14 cellular contexts compared by ENCODE assay signal in the genomic region with DNA sequence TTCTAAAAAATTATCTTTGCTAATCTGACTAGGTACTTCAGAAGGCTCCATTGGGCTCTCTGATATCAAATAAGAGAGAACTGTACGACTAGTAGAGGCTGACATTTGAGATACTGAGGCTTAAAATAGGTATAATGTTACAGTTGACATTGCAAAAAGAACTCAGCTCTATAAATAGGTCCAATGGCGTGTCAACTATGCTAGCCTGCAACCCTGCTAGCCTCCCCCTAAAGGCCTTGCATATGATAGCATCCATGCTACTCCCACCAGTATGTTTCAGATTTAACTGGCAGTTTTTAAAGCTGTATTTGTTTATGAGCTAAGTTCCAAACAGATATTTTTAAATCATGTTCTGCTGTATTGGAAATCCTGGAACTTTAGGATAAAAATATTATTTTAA. TPM values are rescaled to one million over a fixed set of nuclear protein-coding genes. Genes with fewer than 3 reads are reported as not detected.
DNase-seq lines count a peak whose midpoint lies in the region; ATAC-seq and TF ChIP-seq lines count a peak whose summit lies in the region.
"Had no signal": no experiment of that assay in that cellular context is flagged by ENCODE, and none has a peak within 500 bp of the region (broad histone marks: within the 10 kb centered on the region; RNA-seq: fewer than 3 reads in every experiment).

A gene with protein sequence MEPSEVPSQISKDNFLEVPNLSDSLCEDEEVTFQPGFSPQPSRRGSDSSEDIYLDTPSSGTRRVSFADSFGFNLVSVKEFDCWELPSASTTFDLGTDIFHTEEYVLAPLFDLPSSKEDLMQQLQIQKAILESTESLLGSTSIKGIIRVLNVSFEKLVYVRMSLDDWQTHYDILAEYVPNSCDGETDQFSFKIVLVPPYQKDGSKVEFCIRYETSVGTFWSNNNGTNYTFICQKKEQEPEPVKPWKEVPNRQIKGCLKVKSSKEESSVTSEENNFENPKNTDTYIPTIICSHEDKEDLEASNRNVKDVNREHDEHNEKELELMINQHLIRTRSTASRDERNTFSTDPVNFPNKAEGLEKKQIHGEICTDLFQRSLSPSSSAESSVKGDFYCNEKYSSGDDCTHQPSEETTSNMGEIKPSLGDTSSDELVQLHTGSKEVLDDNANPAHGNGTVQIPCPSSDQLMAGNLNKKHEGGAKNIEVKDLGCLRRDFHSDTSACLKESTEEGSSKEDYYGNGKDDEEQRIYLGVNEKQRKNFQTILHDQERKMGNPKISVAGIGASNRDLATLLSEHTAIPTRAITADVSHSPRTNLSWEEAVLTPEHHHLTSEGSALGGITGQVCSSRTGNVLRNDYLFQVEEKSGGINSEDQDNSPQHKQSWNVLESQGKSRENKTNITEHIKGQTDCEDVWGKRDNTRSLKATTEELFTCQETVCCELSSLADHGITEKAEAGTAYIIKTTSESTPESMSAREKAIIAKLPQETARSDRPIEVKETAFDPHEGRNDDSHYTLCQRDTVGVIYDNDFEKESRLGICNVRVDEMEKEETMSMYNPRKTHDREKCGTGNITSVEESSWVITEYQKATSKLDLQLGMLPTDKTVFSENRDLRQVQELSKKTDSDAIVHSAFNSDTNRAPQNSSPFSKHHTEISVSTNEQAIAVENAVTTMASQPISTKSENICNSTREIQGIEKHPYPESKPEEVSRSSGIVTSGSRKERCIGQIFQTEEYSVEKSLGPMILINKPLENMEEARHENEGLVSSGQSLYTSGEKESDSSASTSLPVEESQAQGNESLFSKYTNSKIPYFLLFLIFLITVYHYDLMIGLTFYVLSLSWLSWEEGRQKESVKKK (minus strand): TSS at position 64 of the 400 bp plus-strand sequence. CDS start 13 bp downstream, at position 51.

- CTCF ChIA-PET in T-cell (lab: Charles Lee): no interaction called here

- TF ChIP-seq CTCF in cardiac muscle cell (IDR thresholded peaks at IDR 0.05; ENCODE audit: low read depth, low read length) (no peak), osteocyte (IDR thresholded peaks at IDR 0.05) (no peak)

- H3K4me3 Mint-ChIP-seq in osteocyte (ENCODE audit: unreplicated experiment) (no peak within 1 kb of the TSS), T-cell (no peak within 1 kb of the TSS)
- H3K4me3 Mint-ChIP-seq: neural crest cell had no signal

- POLR2A ChIA-PET in T-cell (lab: Charles Lee): no interaction called here

- H3K4me1 ChIP-seq in cardiac muscle cell (ENCODE audit: low read depth): peaks cover 24% of the 10 kb centered on the region

- no peaks in the 10 kb centered on the region for H3K36me3 ChIP-seq in cardiac muscle cell

- H3K4me1 Mint-ChIP-seq in osteocyte (ENCODE audit: unreplicated experiment) (peaks cover 12% of the 10 kb centered on the region), T-cell (no peaks in the 10 kb centered on the region)
- H3K4me1 Mint-ChIP-seq: neural crest cell had no signal

- H3K36me3 Mint-ChIP-seq in osteocyte (ENCODE audit: unreplicated experiment) (no peaks in the 10 kb centered on the region), T-cell (no peaks in the 10 kb centered on the region)

- ATAC-seq in HG02642 (IDR thresholded peaks at IDR 0.05; ENCODE audit: poor library complexity, unreplicated experiment) (no peak), T-cell (replicated peaks in 1 of 4) (no peak), GM18858 (IDR thresholded peaks at IDR 0.05; ENCODE audit: unreplicated experiment) (no peak)

- H3K27me3 ChIP-seq in cardiac muscle cell: no peaks in the 10 kb centered on the region

- H3K9me3 ChIP-seq in cardiac muscle cell (ENCODE audit: low read depth): no peaks in the 10 kb centered on the region

- H3K27me3 Mint-ChIP-seq in osteocyte (ENCODE audit: unreplicated experiment): no peaks in the 10 kb centered on the region
- no peaks in the 10 kb centered on the region for H3K27me3 Mint-ChIP-seq in T-cell

- no peak within 1 kb of the TSS for H3K27ac Mint-ChIP-seq in osteocyte (ENCODE audit: unreplicated experiment)
- no peak within 1 kb of the TSS for H3K27ac Mint-ChIP-seq in T-cell

- H3K4me3 ChIP-seq in cardiac muscle cell: peak within 1 kb of the TSS; percentile 48

- DNase-seq in NCI-H82 (lab: John Stamatoyannopoulos, UW) (peak; percentile 8), NCI-H82 treated with DMSO at 0.1 percent for 48 hours (lab: John Stamatoyannopoulos, UW; ENCODE audit: unreplicated experiment) (no peak), NCI-H510A (lab: John Stamatoyannopoulos, UW) (peak; percentile 2), cardiac muscle cell (ENCODE audit: low read depth in 1 of 2, low spot score in 1 of 2) (peak in 1 of 2 donors; percentile 77), osteocyte (ENCODE audit: extremely low spot score, unreplicated experiment) (no peak), T-cell (no peak)
- DNase-seq: foreskin melanocyte; stimulated activated CD4-positive, alpha-beta T cell treated with anti-CD3 and anti-CD28 coated beads, Interleukin-12 subunit alpha, Interleukin-12 subunit beta, amount 100 ng/mL, for 4 hours; trophoblast cell had no signal

- peak within 1 kb of the TSS; percentile 82 for H3K27ac ChIP-seq in cardiac muscle cell
- H3K27ac ChIP-seq: RWPE1 had no signal

- H3K9me3 Mint-ChIP-seq in osteocyte (ENCODE audit: unreplicated experiment) (peaks cover 4% of the 10 kb centered on the region), T-cell (no peaks in the 10 kb centered on the region)
- H3K9me3 Mint-ChIP-seq: neural crest cell had no signal

RNA-seq across cellular contexts. Expression of the gene that starts here (rescaled TPM):
- 19.4 and 24.2 TPM in 2 replicates for total RNA-seq in cardiac muscle cell
- polyA plus RNA-seq in cardiac muscle cell: 16.2 and 17.5 TPM in 2 replicates
- not detected in 2 replicates for total RNA-seq in osteocyte
- total RNA-seq in T-cell: not detected
- total RNA-seq: A673, neural crest cell had no signal

Comparison
In these comparisons a context has a peak if more than half of its experiments do, and no peak if none do; other contexts are left out.
1. RNA of the gene that starts here (total RNA-seq): 19.4 to 24.2 TPM in cardiac muscle cell; not detected in osteocyte and not detected in T-cell; every median in the first group is over 10 times any median in the second.
2. DNase-seq: peak in NCI-H82 (single experiment) and NCI-H510A (single experiment); none in NCI-H82 treated with DMSO at 0.1 percent for 48 hours (single experiment), osteocyte (single experiment) and T-cell (0 of 34).